Comparison of ENCODE assay signal across 1 cellular context in the genomic region with DNA sequence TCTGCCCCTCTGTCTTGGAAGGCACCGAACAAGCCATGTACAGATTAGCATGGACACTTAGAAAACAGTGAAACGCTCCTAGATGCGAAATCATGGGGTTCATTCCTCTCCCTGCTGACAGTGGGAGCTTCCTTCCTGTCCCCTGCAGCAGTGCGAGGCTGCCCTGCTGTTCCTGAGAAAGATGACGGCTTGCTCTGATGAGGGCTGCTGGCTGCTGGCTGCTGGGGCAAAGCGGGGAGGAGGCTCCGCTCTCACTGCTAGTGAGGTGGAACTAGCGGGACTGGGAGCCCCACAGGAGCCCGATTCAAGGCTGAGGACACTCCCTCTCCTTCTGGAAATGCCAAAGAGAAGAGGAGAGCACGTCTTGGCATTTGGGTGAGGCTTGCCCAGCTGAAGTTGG.
TF ChIP-seq lines count a peak whose summit lies in the region.

No MANE protein-coding gene starts in this region.

TF ChIP-seq in HepG2, 621 proteins besides CTCF, POLR2A, EP300 and RAD21:
- TF ChIP-seq JUND (CRISPR knock-in tag; IDR thresholded peaks at IDR 0.05) (no peak), ZNF543 (CRISPR knock-in tag; IDR thresholded peaks at IDR 0.05) (no peak), RFX5 (IDR thresholded peaks at IDR 0.05; ENCODE audit: low read depth, low read length) (no peak), ZNF891 (CRISPR knock-in tag; IDR thresholded peaks at IDR 0.05) (0 out of 2 replicates have a peak, but pooled peaks have one; percentile 31), ZNF280B (CRISPR knock-in tag; IDR thresholded peaks at IDR 0.05; ENCODE audit: borderline replicate concordance) (0 out of 2 replicates have a peak, but pooled peaks have one; percentile 42), ZNF333 (CRISPR knock-in tag; IDR thresholded peaks at IDR 0.05; ENCODE audit: borderline replicate concordance) (no peak), ZNF142 (CRISPR knock-in tag; IDR thresholded peaks at IDR 0.05) (no peak)
